ENCODE assay signal across 1 cellular context in genomic region chr17:44581868-44582267, GRCh38.
TF ChIP-seq lines count a peak whose summit lies in the region.

No MANE protein-coding gene starts in this region.

TF ChIP-seq in K562, 482 proteins besides CTCF, POLR2A, EP300 and RAD21 (continued from another document):
- no peak for TF ChIP-seq TSHZ1 (CRISPR knock-in tag; IDR thresholded peaks at IDR 0.05)
